In the genomic region with DNA sequence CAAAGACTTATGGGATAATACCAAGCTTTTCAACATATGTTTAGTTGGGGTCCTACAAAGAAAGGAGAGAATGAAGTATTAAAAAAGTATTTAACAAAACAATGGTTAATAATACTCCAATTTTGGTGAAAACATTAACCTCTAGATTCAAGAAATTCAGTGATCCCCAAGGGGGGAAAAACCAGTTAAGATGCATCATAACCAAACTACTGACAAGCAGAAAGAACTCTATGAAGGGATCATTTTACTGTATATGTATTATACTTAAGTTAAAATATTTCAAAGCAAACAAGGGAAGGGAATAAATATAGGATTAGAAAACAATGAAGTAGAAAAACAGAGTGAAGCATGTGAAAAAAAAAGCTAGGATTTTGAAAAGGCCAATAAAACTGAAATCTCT, we compare ENCODE assay signal across 7 cellular contexts. TPM values are rescaled to one million over a fixed set of nuclear protein-coding genes. Genes with fewer than 3 reads are reported as not detected.
"Had no signal": no experiment of that assay in that cellular context is flagged by ENCODE, and none has a peak within 500 bp of the region (broad histone marks: within the 10 kb centered on the region; RNA-seq: fewer than 3 reads in every experiment).

No MANE protein-coding gene starts in this region.

- DNase-seq: H9, HCEC 1CT had no signal

- H3K4me3 ChIP-seq: GM23338 had no signal

- H3K4me2 ChIP-seq: GM23338 had no signal

- ATAC-seq: GM23338, HepG2 had no signal

- H3K4me3 Mint-ChIP-seq: GM23338, H9, IgD-negative memory B cell had no signal

- H3K36me3 Mint-ChIP-seq: IgD-negative memory B cell had no signal

- H3K9me3 Mint-ChIP-seq: GM23338, H9 had no signal

- H3K27ac Mint-ChIP-seq: GM23338, H9, IgD-negative memory B cell had no signal

- H3K4me1 Mint-ChIP-seq: GM23338, H9, IgD-negative memory B cell had no signal

- H2AFZ ChIP-seq: GM23338 had no signal

- H3K27ac ChIP-seq: HL-60 had no signal

RNA-seq across cellular contexts. Expression of a gene that starts 8.7 kb away (rescaled TPM):
- polyA plus RNA-seq: HepG2, IgD-negative memory B cell had no signal

RNA-seq across cellular contexts. Expression of a gene that starts 54.0 kb away (rescaled TPM):
- polyA plus RNA-seq: H1, HepG2 had no signal
